8 cellular contexts compared by ENCODE assay signal in genomic region chr5:179820127-179820482, GRCh38. TPM values are rescaled to one million over a fixed set of nuclear protein-coding genes. Genes with fewer than 3 reads are reported as not detected.
A peak's percentile ranks its signal among the peaks of the same experiment; 100 is the strongest.
DNase-seq lines count a peak whose midpoint lies in the region; ATAC-seq and TF ChIP-seq lines count a peak whose summit lies in the region.

No MANE protein-coding gene starts in this region.

- peaks cover 36% of the 10 kb centered on the region for H3K36me3 Mint-ChIP-seq in activated CD4-positive, alpha-beta T cell treated with anti-CD3 and anti-CD28 coated beads, Interleukin-2, amount 10 ng/mL, durations not matched to agents 24 days and 14 days (ENCODE audit: low read depth)

- intact Hi-C loops in activated CD4-positive, alpha-beta T cell treated with anti-CD3 and anti-CD28 coated beads, Interleukin-2, amount 10 ng/mL, durations not matched to agents 24 days and 14 days (cut with micrococcal nuclease) = loop anchor here (1.0 to 5.0 kb wide), 5 partner anchors 9 to 268 kb away; partner anchors contain the start of genes HNRNPH1, MAML1 and RUFY1
- intact Hi-C loops in adrenal gland (cut with DNase I) = loop anchor here in 1 of 2 donors (10.0 kb wide), 1 partner anchor 85 kb away; the partner anchor contains the start of gene TBC1D9B
- intact Hi-C loops in lower leg skin (cut with DNase I; ENCODE audit: low total_unique reads) = no loop called here
- intact Hi-C loops in thyroid gland (cut with DNase I) = no loop called here

- H3K27ac ChIP-seq in adrenal gland = peak overlapping the region; percentile 97 to 100 (median 99)
- peak overlapping the region; percentile 97 to 100 (median 99) for H3K27ac ChIP-seq in thyroid gland

- no peak for ATAC-seq in GM18519 (IDR thresholded peaks at IDR 0.05; ENCODE audit: low FRiP score, unreplicated experiment)

- peak overlapping the region; percentile 92 for H3K27ac Mint-ChIP-seq in activated CD4-positive, alpha-beta T cell treated with anti-CD3 and anti-CD28 coated beads, Interleukin-2, amount 10 ng/mL, durations not matched to agents 24 days and 14 days

- H3K9me3 Mint-ChIP-seq in activated CD4-positive, alpha-beta T cell treated with anti-CD3 and anti-CD28 coated beads, Interleukin-2, amount 10 ng/mL, durations not matched to agents 24 days and 14 days = no peaks in the 10 kb centered on the region

- WGBS in adrenal gland, 4 donors = 19 to 31% (median 28%) methylated on average over 5 to 12 of the region's 12 CpGs; no CpG with 5 or more reads in 1 of the 4 donors
- WGBS in lower leg skin, 2 donors = 14 to 16% methylated on average over 9 to 12 of the region's 12 CpGs
- WGBS in thyroid gland, 2 donors = 25 to 38% methylated on average over 8 to 11 of the region's 12 CpGs

- H3K4me1 Mint-ChIP-seq in activated CD4-positive, alpha-beta T cell treated with anti-CD3 and anti-CD28 coated beads, Interleukin-2, amount 10 ng/mL, durations not matched to agents 24 days and 14 days = peaks cover 36% of the 10 kb centered on the region

- no peak for TF ChIP-seq CTCF in adrenal gland (IDR thresholded peaks at IDR 0.05)
- no peak for TF ChIP-seq CTCF in lower leg skin (IDR thresholded peaks at IDR 0.05)
- no peak for TF ChIP-seq CTCF in thyroid gland (IDR thresholded peaks at IDR 0.05)

- DNase-seq in activated CD4-positive, alpha-beta T cell treated with anti-CD3 and anti-CD28 coated beads, Interleukin-2, amount 10 ng/mL, durations not matched to agents 24 days and 14 days = peak; percentile 76
- DNase-seq in activated CD4-positive, alpha-beta T cell treated with anti-CD3 and anti-CD28 coated beads for 1 hour = no peak
- peak in 1 of 7 donors; percentile 78 for DNase-seq in adrenal gland
- DNase-seq in lower leg skin (ENCODE audit: low spot score in 2 of 2) = no peak
- DNase-seq in thyroid gland = no peak
- DNase-seq in globus pallidus (ENCODE audit: low spot score) = no peak
- no peak for DNase-seq in ureter (ENCODE audit: low spot score)

- peak overlapping the region in 3 of 4 donors; percentile 31 to 99 (median 81) for H3K4me3 ChIP-seq in adrenal gland
- H3K4me3 ChIP-seq in lower leg skin (ENCODE audit: low read depth, poor library complexity, severe bottlenecking) = peak overlapping the region; percentile 28
- peak overlapping the region in 2 of 3 donors; percentile 99 to 100 for H3K4me3 ChIP-seq in thyroid gland (replicated peaks in 1 of 3)

- TF ChIP-seq POLR2A in adrenal gland (IDR thresholded peaks at IDR 0.05) = no peak
- no peak for TF ChIP-seq POLR2A in lower leg skin (IDR thresholded peaks at IDR 0.05)
- no peak for TF ChIP-seq POLR2A in thyroid gland (IDR thresholded peaks at IDR 0.05)

- H3K27me3 ChIP-seq in adrenal gland = no peaks in the 10 kb centered on the region
- H3K27me3 ChIP-seq in thyroid gland = no peaks in the 10 kb centered on the region

- H3K4me3 Mint-ChIP-seq in activated CD4-positive, alpha-beta T cell treated with anti-CD3 and anti-CD28 coated beads, Interleukin-2, amount 10 ng/mL, durations not matched to agents 24 days and 14 days = peak overlapping the region; percentile 78

- H3K9me3 ChIP-seq in adrenal gland (replicated peaks in 1 of 3) (no peaks in the 10 kb centered on the region), thyroid gland (no peaks in the 10 kb centered on the region)

- H3K36me3 ChIP-seq in adrenal gland (replicated peaks in 1 of 2) = peaks cover 0 to 28% of the 10 kb centered on the region in 2 donors
- H3K36me3 ChIP-seq in thyroid gland = peaks cover 26 to 37% of the 10 kb centered on the region in 2 donors

- H3K4me1 ChIP-seq in adrenal gland (replicated peaks in 1 of 2) = peaks cover 68 to 69% of the 10 kb centered on the region in 2 donors
- H3K4me1 ChIP-seq in thyroid gland = peaks cover 61 to 69% of the 10 kb centered on the region in 2 donors

- no peaks in the 10 kb centered on the region for H3K27me3 Mint-ChIP-seq in activated CD4-positive, alpha-beta T cell treated with anti-CD3 and anti-CD28 coated beads, Interleukin-2, amount 10 ng/mL, durations not matched to agents 24 days and 14 days

RNA-seq across cellular contexts. Expression of gene SQSTM1, which starts 0.6 kb away (rescaled TPM):
- total RNA-seq in activated CD4-positive, alpha-beta T cell treated with anti-CD3 and anti-CD28 coated beads, Interleukin-2, amount 10 ng/mL, durations not matched to agents 24 days and 14 days = 177 and 183 TPM in 2 replicates
- total RNA-seq in adrenal gland (1,000 to 10,000 TPM in 3 of 8 donors, 100 to 1,000 TPM in 5; 521 to 2,312 (median 919) TPM), lower leg skin (100 to 1,000 TPM; 263 to 508 (median 298) TPM), thyroid gland (1,000 to 10,000 TPM in 1 of 4 donors, 100 to 1,000 TPM in 3; 649 to 1,146 (median 971) TPM), ureter (265 TPM)
- 100 to 1,000 TPM; 258 to 312 (median 292) TPM for polyA plus RNA-seq in adrenal gland

RNA-seq across cellular contexts. Expression of gene MGAT4B, which starts 13.4 kb away (rescaled TPM):
- 126 and 134 TPM in 2 replicates for total RNA-seq in activated CD4-positive, alpha-beta T cell treated with anti-CD3 and anti-CD28 coated beads, Interleukin-2, amount 10 ng/mL, durations not matched to agents 24 days and 14 days
- 100 to 1,000 TPM in 7 of 8 donors, 10 to 100 TPM in 1; 93.3 to 242 (median 223) TPM for total RNA-seq in adrenal gland
- 100 to 1,000 TPM in 2 of 3 donors, 10 to 100 TPM in 1; 80.5 to 192 (median 122) TPM for polyA plus RNA-seq in adrenal gland
- 100 to 1,000 TPM in 2 of 4 donors, 10 to 100 TPM in 2; 86.3 to 113 (median 101) TPM for total RNA-seq in lower leg skin
- 100 to 1,000 TPM in 2 of 4 donors, 10 to 100 TPM in 2; 83.6 to 108 (median 102) TPM for total RNA-seq in thyroid gland
- 93.8 TPM for total RNA-seq in ureter

RNA-seq across cellular contexts. Expression of gene LTC4S, which starts 26.3 kb away (rescaled TPM):
- 0.88 and 1.6 TPM in 2 replicates for total RNA-seq in activated CD4-positive, alpha-beta T cell treated with anti-CD3 and anti-CD28 coated beads, Interleukin-2, amount 10 ng/mL, durations not matched to agents 24 days and 14 days
- 100 to 1,000 TPM in 1 of 8 donors, 10 to 100 TPM in 7; 10.2 to 205 (median 27.0) TPM for total RNA-seq in adrenal gland
- 10 to 100 TPM in 2 of 3 donors, not detected in 1; 24.1 to 44.4 TPM for polyA plus RNA-seq in adrenal gland
- total RNA-seq in lower leg skin = 10 to 100 TPM in 2 of 4 donors, 1 to 10 TPM in 2; 3.5 to 14.8 (median 9.6) TPM
- total RNA-seq in thyroid gland = 10 to 100 TPM in 2 of 4 donors, 1 to 10 TPM in 2; 6.4 to 28.2 (median 15.9) TPM
- total RNA-seq in ureter = 13.7 TPM

RNA-seq across cellular contexts. Expression of gene MRNIP, which starts 38.5 kb away (rescaled TPM):
- 27.6 and 27.8 TPM in 2 replicates for total RNA-seq in activated CD4-positive, alpha-beta T cell treated with anti-CD3 and anti-CD28 coated beads, Interleukin-2, amount 10 ng/mL, durations not matched to agents 24 days and 14 days
- total RNA-seq in adrenal gland (10 to 100 TPM; 14.7 to 46.5 (median 32.2) TPM), lower leg skin (10 to 100 TPM; 13.7 to 44.9 (median 26.5) TPM), thyroid gland (10 to 100 TPM; 37.1 to 68.2 (median 52.1) TPM), ureter (40.5 TPM)
- polyA plus RNA-seq in adrenal gland = 100 to 1,000 TPM in 2 of 3 donors, 10 to 100 TPM in 1; 12.3 to 129 (median 104) TPM

Comparison
In these comparisons a context has a peak if more than half of its experiments do, and no peak if none do; other contexts are left out.
1. H3K4me3 ChIP-seq: peak in every context shown above with its lines; median percentile 100 in thyroid gland; 81 in adrenal gland; 28 in lower leg skin.